In genomic region chr6:41651962-41652657, GRCh38 we compare ENCODE assay signal across 15 cellular contexts. TPM values are rescaled to one million over a fixed set of nuclear protein-coding genes. Genes with fewer than 3 reads are reported as not detected.
"Had no signal": no experiment of that assay in that cellular context is flagged by ENCODE, and none has a peak within 500 bp of the region (broad histone marks: within the 10 kb centered on the region; RNA-seq: fewer than 3 reads in every experiment).

No MANE protein-coding gene starts in this region.

- H3K4me3 ChIP-seq: adrenal gland, mucosa of descending colon, pancreas, thyroid gland, vagina had no signal

- H3K4me1 ChIP-seq: adrenal gland, pancreas, thyroid gland had no signal

- H3K36me3 ChIP-seq: pancreas, thyroid gland, vagina had no signal

- DNase-seq: activated CD4-positive, alpha-beta T cell treated with anti-CD3 and anti-CD28 coated beads, Interleukin-2, amount 10 ng/mL, durations not matched to agents 7 days and 5 days; activated CD4-positive, CD25-positive, alpha-beta regulatory T cell; activated CD8-positive, alpha-beta memory T cell treated with anti-CD3 and anti-CD28 coated beads for 24 hours; activated naive CD4-positive, alpha-beta T cell treated with anti-CD3 and anti-CD28 coated beads, Interleukin-2, amount 50 U/mL, for 16 hours; adrenal gland; hypothalamus; left cardiac atrium; mucosa of descending colon; naive thymus-derived CD8-positive, alpha-beta T cell; retina; small intestine; T-helper 17 cell; thyroid gland had no signal

- H3K27me3 ChIP-seq: adrenal gland, pancreas, thyroid gland, vagina had no signal

- H3K27ac ChIP-seq: adrenal gland, pancreas, thyroid gland, vagina had no signal

- FAIRE-seq: pancreas, small intestine had no signal

- H3K9me3 ChIP-seq: adrenal gland, mucosa of descending colon, pancreas, thyroid gland, vagina had no signal

RNA-seq across cellular contexts. Expression of gene MDFI, which starts 13.8 kb away (rescaled TPM):
- polyA plus RNA-seq: naive thymus-derived CD8-positive, alpha-beta T cell had no signal
